ENCODE assay signal across 8 cellular contexts in the genomic region with DNA sequence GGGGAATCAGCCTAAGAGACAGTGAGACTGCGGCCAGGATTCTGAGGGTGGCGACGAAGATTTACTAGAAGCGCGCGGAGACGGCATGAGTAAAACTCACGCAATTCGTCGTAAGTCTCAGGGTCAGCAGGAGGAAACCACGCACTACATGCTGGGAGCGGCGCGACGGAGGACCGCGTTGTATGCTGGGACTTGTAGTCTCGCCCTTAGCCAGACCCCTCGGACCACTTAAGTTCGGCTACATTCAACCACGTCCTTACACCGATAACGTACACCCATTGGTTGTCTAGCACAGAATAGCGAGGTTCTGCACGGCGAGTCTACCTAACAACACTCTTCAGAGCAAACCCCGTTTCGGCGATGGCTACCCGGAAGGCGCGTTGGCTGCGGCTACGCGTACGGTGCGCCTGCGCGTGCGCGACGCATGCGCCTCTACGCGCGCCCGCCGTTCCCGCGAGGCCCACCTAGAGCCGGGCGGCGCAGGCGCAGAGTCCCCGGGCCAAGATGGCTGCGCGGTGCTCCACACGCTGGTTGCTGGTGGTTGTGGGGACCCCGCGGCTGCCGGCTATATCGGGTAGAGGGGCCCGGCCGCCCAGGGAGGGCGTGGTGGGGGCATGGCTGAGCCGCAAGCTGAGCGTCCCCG. TPM values are rescaled to one million over a fixed set of nuclear protein-coding genes. Genes with fewer than 3 reads are reported as not detected.
DNase-seq lines count a peak whose midpoint lies in the region; ATAC-seq and TF ChIP-seq lines count a peak whose summit lies in the region.

Gene DNAJA3, plus strand, starts transcription at position 491 of the 643 bp plus-strand sequence. Its CDS starts 14 bp downstream, at position 505.

- POLR2A ChIA-PET in activated naive CD8-positive, alpha-beta T cell treated with anti-CD3 and anti-CD28 coated beads, Interleukin-2, amount 10 ng/mL, durations not matched to agents 7 days and 5 days (lab: Charles Lee) = interaction anchor here (4.6 kb wide), 1 partner anchor 10 kb away, joined by 30 read pairs; the partner anchor contains the start of gene CORO7

- peak; percentile 93 to 99 (median 98) for DNase-seq in NCI-H1417 (lab: John Stamatoyannopoulos, UW)
- peak; percentile 97 for DNase-seq in activated naive CD8-positive, alpha-beta T cell treated with anti-CD3 and anti-CD28 coated beads, Interleukin-2, amount 10 ng/mL, durations not matched to agents 7 days and 5 days
- peak; percentile 97 for DNase-seq in Right ventricle myocardium superior
- peak; percentile 89 to 94 (median 92) for DNase-seq in ovary

- TF ChIP-seq CTCF in GM12875 (IDR thresholded peaks at IDR 0.05; ENCODE audit: borderline replicate concordance, insufficient read depth, low read depth, low read length) (no peak), SU-DHL-6 (IDR thresholded peaks at IDR 0.05; ENCODE audit: insufficient read depth, low read length, poor library complexity, severe bottlenecking) (no peak), ovary (IDR thresholded peaks at IDR 0.05) (peak in 1 of 3 donors; percentile 36)

- no peaks in the 10 kb centered on the region for H3K27me3 Mint-ChIP-seq in activated naive CD8-positive, alpha-beta T cell treated with anti-CD3 and anti-CD28 coated beads, Interleukin-2, amount 10 ng/mL, durations not matched to agents 7 days and 5 days

- no peaks in the 10 kb centered on the region for H3K27me3 ChIP-seq in SU-DHL-6 (ENCODE audit: low read length)
- no peaks in the 10 kb centered on the region for H3K27me3 ChIP-seq in ovary
- H3K27me3 ChIP-seq in thymus (ENCODE audit: control insufficient read depth, insufficient read depth) = no peaks in the 10 kb centered on the region

- H3K36me3 ChIP-seq in SU-DHL-6 (ENCODE audit: low read length) (peaks cover 6% of the 10 kb centered on the region), ovary (no peaks in the 10 kb centered on the region), thymus (ENCODE audit: control insufficient read depth, insufficient read depth) (peaks cover 7% of the 10 kb centered on the region)

- H3K9me2 ChIP-seq in SU-DHL-6 (replicated peaks; ENCODE audit: insufficient read depth, low read length) = no peaks in the 10 kb centered on the region

- no peak for TF ChIP-seq EP300 in ovary (IDR thresholded peaks at IDR 0.05)

- H2AFZ ChIP-seq in SU-DHL-6 (ENCODE audit: low read depth, low read length, severe bottlenecking) = peak within 1 kb of the TSS; percentile 36

- peaks cover 47% of the 10 kb centered on the region for H3K79me2 ChIP-seq in SU-DHL-6 (ENCODE audit: insufficient read depth, low read length)

- peak within 1 kb of the TSS; percentile 99 for H3K27ac Mint-ChIP-seq in activated naive CD8-positive, alpha-beta T cell treated with anti-CD3 and anti-CD28 coated beads, Interleukin-2, amount 10 ng/mL, durations not matched to agents 7 days and 5 days

- H3K9me3 Mint-ChIP-seq in activated naive CD8-positive, alpha-beta T cell treated with anti-CD3 and anti-CD28 coated beads, Interleukin-2, amount 10 ng/mL, durations not matched to agents 7 days and 5 days = no peaks in the 10 kb centered on the region

- 0% methylated on average over 57 to 68 of the region's 68 CpGs for WGBS in ovary, 3 donors
- WGBS in thymus = under 1% methylated on average over 68 of the region's 68 CpGs

- H3K36me3 Mint-ChIP-seq in activated naive CD8-positive, alpha-beta T cell treated with anti-CD3 and anti-CD28 coated beads, Interleukin-2, amount 10 ng/mL, durations not matched to agents 7 days and 5 days = peaks cover 9% of the 10 kb centered on the region

- H3K27ac ChIP-seq in SU-DHL-6 (ENCODE audit: low read depth, low read length) = peak within 1 kb of the TSS; percentile 91
- peak within 1 kb of the TSS; percentile 89 to 97 for H3K27ac ChIP-seq in ovary
- H3K27ac ChIP-seq in thymus (ENCODE audit: low read depth) = peak within 1 kb of the TSS; percentile 100

- H3K4me3 ChIP-seq in GM12875 (ENCODE audit: low read depth, low read length) (peak within 1 kb of the TSS; percentile 75), SU-DHL-6 (ENCODE audit: insufficient read depth, low read length, poor library complexity, severe bottlenecking) (peak within 1 kb of the TSS; percentile 79), ovary (peak within 1 kb of the TSS; percentile 80), thymus (ENCODE audit: low read length) (peak within 1 kb of the TSS; percentile 70)

- peaks cover 3% of the 10 kb centered on the region for H3K4me1 ChIP-seq in ovary (ENCODE audit: insufficient read depth)
- peaks cover 8% of the 10 kb centered on the region for H3K4me1 ChIP-seq in thymus (ENCODE audit: control insufficient read depth, insufficient read depth, low read length)

- H3K9me3 ChIP-seq in SU-DHL-6 (ENCODE audit: insufficient read depth, low read length) (no peaks in the 10 kb centered on the region), ovary (no peaks in the 10 kb centered on the region), thymus (ENCODE audit: control insufficient read depth) (no peaks in the 10 kb centered on the region)

- peak; percentile 84 for ATAC-seq in HG02763 (IDR thresholded peaks at IDR 0.05; ENCODE audit: unreplicated experiment)
- peak; percentile 94 for ATAC-seq in activated naive CD8-positive, alpha-beta T cell treated with anti-CD3 and anti-CD28 coated beads, Interleukin-2, amount 10 ng/mL, durations not matched to agents 7 days and 5 days (ENCODE audit: low read depth)
- peak; percentile 98 for ATAC-seq in Right ventricle myocardium superior (ENCODE audit: poor library complexity)

- peak within 1 kb of the TSS; percentile 94 for H3K4me3 Mint-ChIP-seq in activated naive CD8-positive, alpha-beta T cell treated with anti-CD3 and anti-CD28 coated beads, Interleukin-2, amount 10 ng/mL, durations not matched to agents 7 days and 5 days

- H3K4me1 Mint-ChIP-seq in activated naive CD8-positive, alpha-beta T cell treated with anti-CD3 and anti-CD28 coated beads, Interleukin-2, amount 10 ng/mL, durations not matched to agents 7 days and 5 days = peaks cover 23% of the 10 kb centered on the region

- no peaks in the 10 kb centered on the region for H4K20me1 ChIP-seq in SU-DHL-6 (ENCODE audit: low read depth, low read length)

- H3K9ac ChIP-seq in SU-DHL-6 (ENCODE audit: low read length) = peak within 1 kb of the TSS; percentile 88

- TF ChIP-seq POLR2A in ovary (IDR thresholded peaks at IDR 0.05) = peak; percentile 74

- 0 out of 2 replicates have a peak, but pooled peaks cover 4% of the 10 kb centered on the region for H3F3A ChIP-seq in SU-DHL-6 (ENCODE audit: insufficient read depth)

- H3K4me2 ChIP-seq in SU-DHL-6 (ENCODE audit: low read depth, low read length, poor library complexity, severe bottlenecking) = peak within 1 kb of the TSS; percentile 91

- intact Hi-C loops in Right ventricle myocardium superior (cut with DNase I) = no loop called here
- intact Hi-C loops in ovary (cut with DNase I) = no loop called here

RNA-seq across cellular contexts. Expression of gene DNAJA3, which starts in this region (rescaled TPM):
- 10 to 100 TPM; 52.2 to 62.2 TPM for total RNA-seq in activated naive CD8-positive, alpha-beta T cell treated with anti-CD3 and anti-CD28 coated beads, Interleukin-2, amount 10 ng/mL, durations not matched to agents 7 days and 5 days
- total RNA-seq in Right ventricle myocardium superior (76.8 TPM), ovary (10 to 100 TPM; 32.5 to 47.0 (median 39.0) TPM)
- polyA plus RNA-seq in ovary (10 to 100 TPM; 26.4 to 35.0 TPM), thymus (28.4 TPM)

Comparison
In these comparisons a context has a peak if more than half of its experiments do, and no peak if none do; other contexts are left out.
1. Peak in every context shown above with its lines: DNase-seq, ATAC-seq, H3K4me3 ChIP-seq and H3K27ac ChIP-seq.